21 cellular contexts compared by ENCODE assay signal in genomic region chr2:88810488-88810887, GRCh38.
"Had no signal": no experiment of that assay in that cellular context is flagged by ENCODE, and none has a peak within 500 bp of the region (broad histone marks: within the 10 kb centered on the region; RNA-seq: fewer than 3 reads in every experiment).

No MANE protein-coding gene starts in this region.

- H3K36me3 ChIP-seq: left lung, neutrophil, pancreas, right lobe of liver, suprapubic skin, transverse colon, upper lobe of right lung, uterus had no signal

- FAIRE-seq: frontal cortex, pancreas, small intestine had no signal

- ATAC-seq: left cardiac atrium; left lung; mucosa of descending colon; natural killer cell treated with Interleukin-12 subunit alpha and Interleukin-12 subunit beta and Interleukin-15 and Interleukin-18, amount 100 ng/mL, for 72 hours; stimulated activated naive B cell treated with anti-CD40 and anti-IgM and Interleukin-4, amounts not matched to agents 10 μg/mL and 1 μg/mL and 100 μg/mL, for 72 hours; upper lobe of right lung had no signal

- H3K27me3 ChIP-seq: left lung, neutrophil, pancreas, right lobe of liver, suprapubic skin, transverse colon, upper lobe of right lung, uterus had no signal

- H3K4me1 ChIP-seq: left lung, pancreas, right lobe of liver, suprapubic skin, transverse colon, upper lobe of right lung, uterus had no signal

- H3K4me3 ChIP-seq: coronary artery, left lung, mucosa of descending colon, pancreas, right lobe of liver, suprapubic skin, transverse colon, upper lobe of right lung, uterus had no signal

- H3K27ac ChIP-seq: coronary artery, left lung, neutrophil, pancreas, right lobe of liver, suprapubic skin, transverse colon, upper lobe of right lung, uterus had no signal

- DNase-seq: effector memory CD4-positive, alpha-beta T cell; erythroblast; left cardiac atrium; left lung; mesenchymal stem cell; mucosa of descending colon; naive B cell; pancreas; right lobe of liver; small intestine; stimulated activated CD4-positive, alpha-beta T cell treated with anti-CD3 and anti-CD28 coated beads, Interleukin-15, amount 100 ng/mL, for 24 hours; stimulated activated CD4-positive, alpha-beta T cell treated with anti-CD3 and anti-CD28 coated beads, Interleukin-2, amount 100 ng/mL, for 48 hours; stimulated activated naive B cell treated with anti-CD40 and anti-IgM and Interleukin-4, amounts not matched to agents 10 μg/mL and 1 μg/mL and 100 μg/mL, for 72 hours; transverse colon; upper lobe of right lung; uterus had no signal

- H3K9me3 ChIP-seq: neutrophil, pancreas, right lobe of liver, suprapubic skin, transverse colon, upper lobe of right lung, uterus had no signal
